ENCODE assay signal across 11 cellular contexts in genomic region chr2:241975593-241976284, GRCh38.
"Had no signal": no experiment of that assay in that cellular context is flagged by ENCODE, and none has a peak within 500 bp of the region (broad histone marks: within the 10 kb centered on the region; RNA-seq: fewer than 3 reads in every experiment).

No MANE protein-coding gene starts in this region.

- H3K27me3 ChIP-seq: ascending aorta, cardiac muscle cell, thyroid gland had no signal

- H3K27ac ChIP-seq: ascending aorta, cardiac muscle cell, coronary artery, thyroid gland had no signal

- DNase-seq: activated CD4-positive, alpha-beta T cell treated with anti-CD3 and anti-CD28 coated beads, Interleukin-2, amount 50 U/mL, for 1 hour; activated CD4-positive, CD25-positive, alpha-beta regulatory T cell; activated T-cell treated with anti-CD3 and anti-CD28 coated beads for 4 hours; effector CD4-positive, alpha-beta T cell; foreskin melanocyte; T-helper 17 cell; thyroid gland had no signal

- H3K4me3 Mint-ChIP-seq: activated naive CD8-positive, alpha-beta T cell; T-helper 17 cell had no signal

- H3K27ac Mint-ChIP-seq: activated naive CD8-positive, alpha-beta T cell; T-helper 17 cell had no signal

- H3K27me3 Mint-ChIP-seq: activated naive CD8-positive, alpha-beta T cell; T-helper 17 cell had no signal

- H3K9me3 ChIP-seq: ascending aorta, thyroid gland had no signal

- ATAC-seq: T-helper 17 cell had no signal

- H3K4me1 ChIP-seq: ascending aorta, thyroid gland had no signal

- H3K4me3 ChIP-seq: ascending aorta, cardiac muscle cell, coronary artery, thyroid gland had no signal

- H3K36me3 ChIP-seq: ascending aorta, cardiac muscle cell had no signal
